ENCODE assay signal across 15 cellular contexts in genomic region chr7:150516956-150517355, GRCh38. TPM values are rescaled to one million over a fixed set of nuclear protein-coding genes. Genes with fewer than 3 reads are reported as not detected.
DNase-seq lines count a peak whose midpoint lies in the region; ATAC-seq and TF ChIP-seq lines count a peak whose summit lies in the region.
"Had no signal": no experiment of that assay in that cellular context is flagged by ENCODE, and none has a peak within 500 bp of the region (broad histone marks: within the 10 kb centered on the region; RNA-seq: fewer than 3 reads in every experiment).

No MANE protein-coding gene starts in this region.

- H3K27me3 ChIP-seq in Peyer's patch, result no peaks in the 10 kb centered on the region
- H3K27me3 ChIP-seq in endocrine pancreas (ENCODE audit: control insufficient read depth, insufficient read depth, low read length), result peaks cover 2% of the 10 kb centered on the region
- H3K27me3 ChIP-seq: cardiac muscle cell had no signal

- ATAC-seq in activated CD4-positive, alpha-beta T cell treated with anti-CD3 and anti-CD28 coated beads for 36 hours, result no peak
- no peak for ATAC-seq in stimulated activated naive CD8-positive, alpha-beta T cell treated with anti-CD3 and anti-CD28 coated beads, Interleukin-15, amount 100 ng/mL, for 72 hours
- ATAC-seq in sciatic nerve (no peak), GM21528 (IDR thresholded peaks at IDR 0.05; ENCODE audit: low FRiP score, unreplicated experiment) (no peak)

- H3K4me1 ChIP-seq in Peyer's patch (no peaks in the 10 kb centered on the region), endocrine pancreas (ENCODE audit: control insufficient read depth, insufficient read depth, low read length) (no peaks in the 10 kb centered on the region)
- H3K4me1 ChIP-seq: prostate gland had no signal

- CTCF ChIA-PET in activated CD4-positive, alpha-beta T cell treated with anti-CD3 and anti-CD28 coated beads for 36 hours (lab: Charles Lee), result interaction anchor here (1.1 to 1.2 kb wide), 4 partner anchors 9 to 238 kb away, joined by 3 to 4 read pairs (median 4); no protein-coding TSS in a partner anchor

- H3K27me3 Mint-ChIP-seq in activated CD4-positive, alpha-beta T cell treated with anti-CD3 and anti-CD28 coated beads for 36 hours, result no peaks in the 10 kb centered on the region
- no peaks in the 10 kb centered on the region for H3K27me3 Mint-ChIP-seq in stimulated activated naive CD8-positive, alpha-beta T cell treated with anti-CD3 and anti-CD28 coated beads, Interleukin-15, amount 100 ng/mL, for 72 hours

- intact Hi-C loops in activated CD4-positive, alpha-beta T cell treated with anti-CD3 and anti-CD28 coated beads for 36 hours (cut with DNase I, micrococcal nuclease), result loop anchor here (1.0 to 10.0 kb wide), 5 partner anchors 35 to 568 kb away; partner anchors contain the start of genes AGAP3 (in 1 of the 2), FASTK (in 1 of the 2), GIMAP5 (in 1 of the 2) and GIMAP8 (in 1 of the 2)
- intact Hi-C loops in sciatic nerve (cut with DNase I), result no loop called here

- H3K36me3 ChIP-seq in Peyer's patch, result no peaks in the 10 kb centered on the region
- H3K36me3 ChIP-seq in endocrine pancreas (ENCODE audit: control insufficient read depth, insufficient read depth, low read length), result no peaks in the 10 kb centered on the region
- H3K36me3 ChIP-seq: cardiac muscle cell, prostate gland had no signal

- peak overlapping the region; percentile 96 for H3K4me3 Mint-ChIP-seq in activated CD4-positive, alpha-beta T cell treated with anti-CD3 and anti-CD28 coated beads for 36 hours
- H3K4me3 Mint-ChIP-seq in stimulated activated naive CD8-positive, alpha-beta T cell treated with anti-CD3 and anti-CD28 coated beads, Interleukin-15, amount 100 ng/mL, for 72 hours, result peak overlapping the region; percentile 84 to 96

- POLR2A ChIA-PET in activated CD4-positive, alpha-beta T cell treated with anti-CD3 and anti-CD28 coated beads for 36 hours (lab: Charles Lee), result no interaction called here

- no peak for TF ChIP-seq POLR2A in Peyer's patch (IDR thresholded peaks at IDR 0.05)

- H3K4me1 Mint-ChIP-seq in activated CD4-positive, alpha-beta T cell treated with anti-CD3 and anti-CD28 coated beads for 36 hours, result peaks cover 38% of the 10 kb centered on the region
- peaks cover 47% of the 10 kb centered on the region for H3K4me1 Mint-ChIP-seq in stimulated activated naive CD8-positive, alpha-beta T cell treated with anti-CD3 and anti-CD28 coated beads, Interleukin-15, amount 100 ng/mL, for 72 hours

- H3K27ac ChIP-seq in Peyer's patch, result peak overlapping the region; percentile 25 to 76 (median 68)
- H3K27ac ChIP-seq: cardiac muscle cell had no signal

- H3K9me3 Mint-ChIP-seq in activated CD4-positive, alpha-beta T cell treated with anti-CD3 and anti-CD28 coated beads for 36 hours (ENCODE audit: low read depth), result peaks cover 3% of the 10 kb centered on the region
- no peaks in the 10 kb centered on the region for H3K9me3 Mint-ChIP-seq in stimulated activated naive CD8-positive, alpha-beta T cell treated with anti-CD3 and anti-CD28 coated beads, Interleukin-15, amount 100 ng/mL, for 72 hours
- H3K9me3 Mint-ChIP-seq: IgD-negative memory B cell had no signal

- peak overlapping the region; percentile 99 for H3K27ac Mint-ChIP-seq in activated CD4-positive, alpha-beta T cell treated with anti-CD3 and anti-CD28 coated beads for 36 hours
- H3K27ac Mint-ChIP-seq in stimulated activated naive CD8-positive, alpha-beta T cell treated with anti-CD3 and anti-CD28 coated beads, Interleukin-15, amount 100 ng/mL, for 72 hours, result peak overlapping the region in 1 of 2 donors; percentile 93
- H3K27ac Mint-ChIP-seq: IgD-negative memory B cell had no signal

- TF ChIP-seq CTCF in Peyer's patch (IDR thresholded peaks at IDR 0.05), result no peak

- H3K4me3 ChIP-seq in Peyer's patch, result peak overlapping the region; percentile 18 to 52 (median 41)
- peak overlapping the region; percentile 14 for H3K4me3 ChIP-seq in endocrine pancreas (ENCODE audit: control insufficient read depth, insufficient read depth, low read length)
- H3K4me3 ChIP-seq: cardiac muscle cell had no signal

- no peak for DNase-seq in activated CD4-positive, alpha-beta T cell treated with anti-CD3 and anti-CD28 coated beads for 36 hours
- DNase-seq in activated CD4-positive, alpha-beta T cell treated with anti-CD3 and anti-CD28 coated beads for 4 hours, result no peak
- DNase-seq in Peyer's patch (no peak), sciatic nerve (ENCODE audit: low spot score) (no peak)
- no peak for DNase-seq in stimulated activated naive CD8-positive, alpha-beta T cell treated with anti-CD3 and anti-CD28 coated beads, Interleukin-15, amount 100 ng/mL, for 72 hours
- DNase-seq in NK-92 treated with Interleukin-12 subunit alpha and Interleukin-12 subunit beta, amount 100 ng/mL, for 24 hours (lab: John Stamatoyannopoulos, UW), result no peak
- DNase-seq: midbrain, NCI-H1436, NCI-H69, SIG-M5 had no signal

- H3K9ac ChIP-seq in endocrine pancreas (ENCODE audit: control insufficient read depth, insufficient read depth, low read length), result no peak overlapping the region

- H3K9me3 ChIP-seq in Peyer's patch (no peaks in the 10 kb centered on the region), endocrine pancreas (ENCODE audit: control insufficient read depth, low read length) (no peaks in the 10 kb centered on the region)
- H3K9me3 ChIP-seq: prostate gland had no signal

- peaks cover 24% of the 10 kb centered on the region for H3K36me3 Mint-ChIP-seq in activated CD4-positive, alpha-beta T cell treated with anti-CD3 and anti-CD28 coated beads for 36 hours (ENCODE audit: low read depth)
- H3K36me3 Mint-ChIP-seq: IgD-negative memory B cell had no signal

RNA-seq across cellular contexts. Expression of gene GIMAP7, which starts 2.3 kb away (rescaled TPM):
- 10 to 100 TPM; 34.5 to 36.9 TPM for total RNA-seq in activated CD4-positive, alpha-beta T cell treated with anti-CD3 and anti-CD28 coated beads for 36 hours
- total RNA-seq in Peyer's patch (10 to 100 TPM in 1 of 4 donors, 1 to 10 TPM in 3; 4.8 to 16.5 (median 8.5) TPM), sciatic nerve (31.6 TPM)
- total RNA-seq: cardiac muscle cell had no signal

RNA-seq across cellular contexts. Expression of gene GIMAP4, which starts 50.2 kb away (rescaled TPM):
- total RNA-seq in activated CD4-positive, alpha-beta T cell treated with anti-CD3 and anti-CD28 coated beads for 36 hours, result 100 to 1,000 TPM; 109 to 135 TPM
- total RNA-seq in Peyer's patch (10 to 100 TPM in 2 of 4 donors, 1 to 10 TPM in 2; 5.1 to 38.0 (median 14.6) TPM), sciatic nerve (52.8 TPM)
